In the genomic region with DNA sequence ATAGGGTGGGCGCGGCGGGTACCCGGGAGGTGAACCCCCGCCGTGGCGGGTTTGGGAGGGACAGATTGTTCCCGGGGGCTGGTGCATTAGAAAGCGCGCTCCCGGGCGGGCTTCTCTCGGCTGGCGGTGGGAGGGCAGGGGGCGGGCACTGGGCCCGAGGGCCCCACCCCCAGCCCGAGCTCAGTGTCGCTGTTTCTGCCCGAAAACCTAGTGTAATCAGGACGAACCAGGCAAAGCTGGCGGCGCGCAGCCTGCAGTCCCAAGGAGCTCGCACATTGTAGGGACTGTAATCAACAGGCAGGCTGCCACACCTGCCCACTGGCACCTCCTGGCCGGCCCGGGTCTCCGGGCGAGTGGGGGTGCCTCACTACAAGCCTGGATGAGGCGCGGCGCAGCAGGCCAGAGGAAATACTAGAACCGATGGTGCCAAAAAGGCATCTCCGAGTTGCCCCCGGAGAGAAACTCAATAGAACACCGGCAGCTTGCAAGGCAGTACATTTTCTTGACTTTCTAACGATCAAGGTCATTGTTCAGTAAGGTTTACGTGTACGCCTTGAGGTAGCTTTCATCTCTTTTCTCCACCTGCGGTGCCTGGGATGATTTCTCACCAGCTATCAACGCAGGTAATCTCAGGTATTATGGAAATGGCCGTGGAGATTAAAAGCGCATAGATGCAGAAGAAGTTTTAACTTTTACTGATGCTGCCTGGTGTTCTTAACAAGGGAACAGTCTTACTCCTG, we compare ENCODE assay signal across 8 cellular contexts. TPM values are rescaled to one million over a fixed set of nuclear protein-coding genes. Genes with fewer than 3 reads are reported as not detected.
DNase-seq lines count a peak whose midpoint lies in the region; ATAC-seq and TF ChIP-seq lines count a peak whose summit lies in the region.

No MANE protein-coding gene starts in this region.

- ATAC-seq in GM18907 (IDR thresholded peaks at IDR 0.05; ENCODE audit: unreplicated experiment) (peak; percentile 57), lung (ENCODE audit: insufficient read depth, low FRiP score) (peak; percentile 75), HG02938 (IDR thresholded peaks at IDR 0.05; ENCODE audit: unreplicated experiment) (no peak)

- TF ChIP-seq CTCF in lung (IDR thresholded peaks at IDR 0.05; ENCODE audit: control extremely low read depth, extremely low read depth) = no peak

- peak overlapping the region in 1 of 2 donors; percentile 84 for H3K27ac ChIP-seq in lung (ENCODE audit: low read depth in 1 of 2, low read length in 1 of 2)

- H3K27me3 ChIP-seq in lung (ENCODE audit: control insufficient read depth, insufficient read depth) = peaks cover 3% of the 10 kb centered on the region

- H3K4me3 ChIP-seq in lung = peak overlapping the region; percentile 35

- no peaks in the 10 kb centered on the region for H3K36me3 ChIP-seq in lung (ENCODE audit: control insufficient read depth in 2 of 2, insufficient read depth in 2 of 2, low read length in 2 of 2)

- 3 to 4% methylated on average over 42 of the region's 42 CpGs for WGBS in lung, 2 donors

- no peaks in the 10 kb centered on the region for H3K9me3 ChIP-seq in lung (ENCODE audit: control insufficient read depth in 2 of 2, insufficient read depth in 1 of 2, low read length in 1 of 2)

- peaks cover 4% of the 10 kb centered on the region in 2 donors for H3K4me1 ChIP-seq in lung (ENCODE audit: control insufficient read depth in 2 of 2, insufficient read depth in 2 of 2, low read length in 2 of 2)

- DNase-seq in A172 (ENCODE audit: low spot score) = peak; percentile 11
- peak; percentile 75 for DNase-seq in NCI-H1694 treated with DMSO at 0.1 percent for 48 hours (lab: John Stamatoyannopoulos, UW)
- peak; percentile 48 for DNase-seq in activated CD4-positive, alpha-beta T cell treated with anti-CD3 and anti-CD28 coated beads for 1 hour
- DNase-seq in cerebellum (ENCODE audit: low spot score) = peak; percentile 84
- peak; percentile 35 for DNase-seq in lung (ENCODE audit: low spot score)
- DNase-seq in stimulated activated CD4-positive, alpha-beta T cell treated with anti-CD3 and anti-CD28 coated beads, TNF-alpha, amount 100 ng/mL, for 48 hours (ENCODE audit: low read depth in 3 of 3) = peak; percentile 16 to 61 (median 37)

RNA-seq across cellular contexts. Expression of gene SPTB, which starts 0.8 kb away (rescaled TPM):
- 1.9 and 2.0 TPM in 2 replicates for total RNA-seq in A172 (2014; rRNA removed; shearing (Covaris generic))
- 15.4 TPM for total RNA-seq in cerebellum
- 10 to 100 TPM in 1 of 2 donors, 1 to 10 TPM in 1; 3.0 to 11.5 TPM for total RNA-seq in lung
- polyA plus RNA-seq in lung = 1 to 10 TPM; 1.2 TPM

RNA-seq across cellular contexts. Expression of gene CHURC1, which starts 33.7 kb away (rescaled TPM):
- total RNA-seq in A172 (2014; rRNA removed; shearing (Covaris generic)) = 31.0 and 32.6 TPM in 2 replicates
- total RNA-seq in cerebellum (43.0 TPM), lung (10 to 100 TPM; 50.0 to 62.6 TPM)
- 10 to 100 TPM; 37.2 to 43.8 TPM for polyA plus RNA-seq in lung

Comparison
In these comparisons a context has a peak if more than half of its experiments do, and no peak if none do; other contexts are left out.
1. DNase-seq: peak in every context shown above with its lines; median percentile 84 in cerebellum; 75 in NCI-H1694 treated with DMSO at 0.1 percent for 48 hours; 48 in activated CD4-positive, alpha-beta T cell treated with anti-CD3 and anti-CD28 coated beads for 1 hour; 37 in stimulated activated CD4-positive, alpha-beta T cell treated with anti-CD3 and anti-CD28 coated beads, TNF-alpha, amount 100 ng/mL, for 48 hours; 35 in lung; 11 in A172.